ENCODE assay signal across 8 cellular contexts in genomic region chr15:68791431-68792283, GRCh38. TPM values are rescaled to one million over a fixed set of nuclear protein-coding genes. Genes with fewer than 3 reads are reported as not detected.
DNase-seq lines count a peak whose midpoint lies in the region; ATAC-seq, FAIRE-seq and TF ChIP-seq lines count a peak whose summit lies in the region.

No MANE protein-coding gene starts in this region.

- H3K4me2 ChIP-seq in hepatocyte = no peak overlapping the region

- peak; percentile 84 for FAIRE-seq in GM19239 (lab: Jason Lieb, UNC)

- H3K27ac ChIP-seq in hepatocyte = peak overlapping the region; percentile 81

- peak; percentile 26 for DNase-seq in GM19239 (ENCODE audit: insufficient read length, low spot score)
- peak; percentile 17 for DNase-seq in activated CD4-positive, alpha-beta T cell treated with anti-CD3 and anti-CD28 coated beads, Interleukin-2, amount 50 U/mL, for 1 hour
- no peak for DNase-seq in hepatocyte (ENCODE audit: low spot score)
- no peak for DNase-seq in nucleus accumbens (lab: John Stamatoyannopoulos, UW)
- no peak for DNase-seq in NCI-H526 (lab: John Stamatoyannopoulos, UW)
- DNase-seq in OCI-M1 (lab: John Stamatoyannopoulos, UW) = no peak
- DNase-seq in ureter (ENCODE audit: low spot score) = no peak

- 68% methylated on average over 3 of the region's 3 CpGs for WGBS in hepatocyte (ENCODE audit: low lambda C conversion rate, missing lambda C conversion rate)

- H4K20me1 ChIP-seq in hepatocyte (ENCODE audit: insufficient read depth, poor library complexity, severe bottlenecking) = peaks cover 57% of the 10 kb centered on the region

- H3K27me3 ChIP-seq in hepatocyte = no peaks in the 10 kb centered on the region

- H3K4me3 ChIP-seq in hepatocyte = no peak overlapping the region

- H3K9me3 ChIP-seq in hepatocyte (ENCODE audit: low read depth) = no peaks in the 10 kb centered on the region

- H3K4me1 ChIP-seq in hepatocyte (ENCODE audit: insufficient read depth) = peaks cover 71% of the 10 kb centered on the region

- peak; percentile 47 for ATAC-seq in HG03175 (IDR thresholded peaks at IDR 0.05; ENCODE audit: unreplicated experiment)

- H3K79me2 ChIP-seq in hepatocyte = peaks cover 90% of the 10 kb centered on the region

- no peaks in the 10 kb centered on the region for H3K36me3 ChIP-seq in hepatocyte (replicated peaks; ENCODE audit: insufficient read depth, low read depth)

- TF ChIP-seq CTCF in hepatocyte (IDR thresholded peaks at IDR 0.05; ENCODE audit: poor library complexity) = no peak

- no peaks in the 10 kb centered on the region for H3K9me2 ChIP-seq in hepatocyte (replicated peaks; ENCODE audit: insufficient read depth)

- H2AFZ ChIP-seq in hepatocyte = no peak overlapping the region

RNA-seq across cellular contexts. Expression of gene ANP32A, which starts 29.0 kb away (rescaled TPM):
- 59.4 and 81.8 TPM in 2 replicates for total RNA-seq in hepatocyte
- 114 and 120 TPM in 2 replicates for polyA plus RNA-seq in hepatocyte
- 169 TPM for total RNA-seq in ureter

Comparison
In these comparisons a context has a peak if more than half of its experiments do, and no peak if none do; other contexts are left out.
1. DNase-seq: peak in GM19239 (single experiment) and activated CD4-positive, alpha-beta T cell treated with anti-CD3 and anti-CD28 coated beads, Interleukin-2, amount 50 U/mL, for 1 hour (single experiment); none in hepatocyte (single experiment), nucleus accumbens (0 of 56), NCI-H526 (0 of 2), OCI-M1 (single experiment) and ureter (single experiment).